In genomic region chr3:188707396-188708288, GRCh38 we compare ENCODE assay signal across 28 cellular contexts.
DNase-seq lines count a peak whose midpoint lies in the region; ATAC-seq and TF ChIP-seq lines count a peak whose summit lies in the region.
"Had no signal": no experiment of that assay in that cellular context is flagged by ENCODE, and none has a peak within 500 bp of the region (broad histone marks: within the 10 kb centered on the region; RNA-seq: fewer than 3 reads in every experiment).

No MANE protein-coding gene starts in this region.

- no peak overlapping the region for H3K4me3 ChIP-seq in choroid plexus epithelial cell (ENCODE audit: low read depth, low read length)
- H3K4me3 ChIP-seq in CD8-positive, alpha-beta T cell (ENCODE audit: low read depth, low read length), result no peak overlapping the region
- H3K4me3 ChIP-seq: psoas muscle had no signal

- CTCF ChIA-PET in CD8-positive, alpha-beta T cell (lab: Charles Lee), result interaction anchor here (0.8 to 2.0 kb wide), 2 partner anchors 42 to 967 kb away, joined by 4 to 7 read pairs; no protein-coding TSS in a partner anchor

- no peaks in the 10 kb centered on the region for H3K36me3 ChIP-seq in CD8-positive, alpha-beta T cell (ENCODE audit: insufficient read depth, low read length)

- H3K9me3 ChIP-seq in CD8-positive, alpha-beta T cell (ENCODE audit: low read length), result no peaks in the 10 kb centered on the region
- H3K9me3 ChIP-seq: psoas muscle had no signal

- H3K36me3 Mint-ChIP-seq in CD14-positive monocyte (peaks cover 7 to 25% of the 10 kb centered on the region in 2 donors), glutamatergic neuron (ENCODE audit: unreplicated experiment) (no peaks in the 10 kb centered on the region)
- peaks cover 14% of the 10 kb centered on the region for H3K36me3 Mint-ChIP-seq in CD8-positive, alpha-beta T cell

- H3K4me1 ChIP-seq in CD8-positive, alpha-beta T cell (ENCODE audit: insufficient read depth, low read length), result no peaks in the 10 kb centered on the region

- POLR2A ChIA-PET in CD8-positive, alpha-beta T cell (lab: Charles Lee), result no interaction called here

- H3K9me3 Mint-ChIP-seq in CD14-positive monocyte (no peaks in the 10 kb centered on the region), glutamatergic neuron (ENCODE audit: unreplicated experiment) (no peaks in the 10 kb centered on the region)
- H3K9me3 Mint-ChIP-seq in CD8-positive, alpha-beta T cell, result no peaks in the 10 kb centered on the region
- H3K9me3 Mint-ChIP-seq: CD4-positive, CD25-positive, alpha-beta regulatory T cell; stimulated activated naive CD8-positive, alpha-beta T cell treated with anti-CD3 and anti-CD28 coated beads, Interleukin-15, Interleukin-2, amounts not matched to agents 100 ng/mL and 50 ng/mL, for 24 hours had no signal

- H3K27ac Mint-ChIP-seq in CD14-positive monocyte (peak overlapping the region; percentile 63 to 93 (median 72)), glutamatergic neuron (ENCODE audit: unreplicated experiment) (no peak overlapping the region)
- no peak overlapping the region for H3K27ac Mint-ChIP-seq in CD8-positive, alpha-beta T cell
- H3K27ac Mint-ChIP-seq: activated naive CD8-positive, alpha-beta T cell; CD4-positive, CD25-positive, alpha-beta regulatory T cell; stimulated activated naive CD8-positive, alpha-beta T cell treated with anti-CD3 and anti-CD28 coated beads, Interleukin-15, Interleukin-2, amounts not matched to agents 100 ng/mL and 50 ng/mL, for 24 hours had no signal

- H3K4me3 Mint-ChIP-seq in CD14-positive monocyte (peak overlapping the region in 1 of 2 donors; percentile 39), glutamatergic neuron (ENCODE audit: unreplicated experiment) (no peak overlapping the region)
- no peak overlapping the region for H3K4me3 Mint-ChIP-seq in CD8-positive, alpha-beta T cell
- H3K4me3 Mint-ChIP-seq: activated naive CD8-positive, alpha-beta T cell; CD4-positive, CD25-positive, alpha-beta regulatory T cell; stimulated activated naive CD8-positive, alpha-beta T cell treated with anti-CD3 and anti-CD28 coated beads, Interleukin-15, Interleukin-2, amounts not matched to agents 100 ng/mL and 50 ng/mL, for 24 hours had no signal

- intact Hi-C loops in CD14-positive monocyte (cut with micrococcal nuclease), result loop anchor here in 1 of 2 donors (10.0 kb wide), 2 partner anchors 247 to 963 kb away; partner anchors contain the start of gene BCL6
- intact Hi-C loops in CD8-positive, alpha-beta T cell (cut with DNase I, micrococcal nuclease), result no loop called here

- no peak overlapping the region for H3K27ac ChIP-seq in CD8-positive, alpha-beta T cell (ENCODE audit: low read depth, low read length)
- H3K27ac ChIP-seq: epithelial cell of prostate, psoas muscle had no signal

- H3K27me3 ChIP-seq in CD8-positive, alpha-beta T cell (ENCODE audit: insufficient read depth, low read length), result no peaks in the 10 kb centered on the region

- H3K4me1 Mint-ChIP-seq in CD14-positive monocyte (peaks cover 44% of the 10 kb centered on the region), glutamatergic neuron (ENCODE audit: low read depth, unreplicated experiment) (no peaks in the 10 kb centered on the region)
- H3K4me1 Mint-ChIP-seq in CD8-positive, alpha-beta T cell (ENCODE audit: low read depth), result peaks cover 6% of the 10 kb centered on the region

- DNase-seq in CD14-positive monocyte (ENCODE audit: low spot score) (no peak), COLO668 (lab: John Stamatoyannopoulos, UW; ENCODE audit: unreplicated experiment) (peak; percentile 2), choroid plexus epithelial cell (ENCODE audit: low read depth) (peak; percentile 42), iris pigment epithelial cell (ENCODE audit: low read depth) (peak; percentile 63), glutamatergic neuron (no peak), HK-2 (ENCODE audit: unreplicated experiment) (no peak)
- DNase-seq in CD8-positive, alpha-beta T cell, result no peak
- DNase-seq: activated CD4-positive, alpha-beta T cell treated with anti-CD3 and anti-CD28 coated beads, Interleukin-2, amount 50 U/mL, for 48 hours; activated CD4-positive, CD25-positive, alpha-beta regulatory T cell; activated CD8-positive, alpha-beta memory T cell treated with anti-CD3 and anti-CD28 coated beads, Interleukin-2, amount 50 U/mL, for 48 hours; caudate nucleus; CD4-positive, CD25-positive, alpha-beta regulatory T cell; DMS79 treated with DMSO at 0.1 percent for 48 hours; hypothalamus; KG1; mesendoderm; MM.1S; NCI-H1417 treated with DMSO at 0.1 percent for 48 hours; NCI-H446; NCI-H774; nucleus accumbens; psoas muscle; T-helper 1 cell had no signal

- no peak for ATAC-seq in GM21515 (IDR thresholded peaks at IDR 0.05; ENCODE audit: unreplicated experiment)
- ATAC-seq in CD8-positive, alpha-beta T cell, result no peak
- ATAC-seq: left lobe of liver, psoas muscle had no signal

- H3K27me3 Mint-ChIP-seq in CD14-positive monocyte (ENCODE audit: low read depth in 3 of 3) (no peaks in the 10 kb centered on the region), glutamatergic neuron (ENCODE audit: unreplicated experiment) (peaks cover 6% of the 10 kb centered on the region)
- no peaks in the 10 kb centered on the region for H3K27me3 Mint-ChIP-seq in CD8-positive, alpha-beta T cell (ENCODE audit: low read depth)
- H3K27me3 Mint-ChIP-seq: activated naive CD8-positive, alpha-beta T cell; CD4-positive, CD25-positive, alpha-beta regulatory T cell; stimulated activated naive CD8-positive, alpha-beta T cell treated with anti-CD3 and anti-CD28 coated beads, Interleukin-15, Interleukin-2, amounts not matched to agents 100 ng/mL and 50 ng/mL, for 24 hours had no signal

- TF ChIP-seq CTCF in CD14-positive monocyte (IDR thresholded peaks at IDR 0.05) (no peak), choroid plexus epithelial cell (conservative IDR thresholded peaks at IDR 0.05; ENCODE audit: low read depth, low read length) (no peak), glutamatergic neuron (IDR thresholded peaks at IDR 0.05; ENCODE audit: partially characterized antibody, unreplicated experiment) (no peak)
- TF ChIP-seq CTCF in CD8-positive, alpha-beta T cell (IDR thresholded peaks at IDR 0.05), result no peak

Comparison
In these comparisons a context has a peak if more than half of its experiments do, and no peak if none do; other contexts are left out.
1. DNase-seq: peak in COLO668 (single experiment), choroid plexus epithelial cell (single experiment) and iris pigment epithelial cell (single experiment); none in CD14-positive monocyte (single experiment), glutamatergic neuron (single experiment), HK-2 (single experiment) and CD8-positive, alpha-beta T cell (0 of 7).
2. H3K27ac Mint-ChIP-seq: peak in CD14-positive monocyte (7 of 7); none in glutamatergic neuron (single experiment) and CD8-positive, alpha-beta T cell (single experiment).